ENCODE assay signal across 17 cellular contexts in genomic region chr3:55591893-55592292, GRCh38.
DNase-seq lines count a peak whose midpoint lies in the region; ATAC-seq, FAIRE-seq and TF ChIP-seq lines count a peak whose summit lies in the region.
"Had no signal": no experiment of that assay in that cellular context is flagged by ENCODE, and none has a peak within 500 bp of the region (broad histone marks: within the 10 kb centered on the region; RNA-seq: fewer than 3 reads in every experiment).

No MANE protein-coding gene starts in this region.

- no peaks in the 10 kb centered on the region for H4K20me1 ChIP-seq in PC-3 (ENCODE audit: low read length)

- no peaks in the 10 kb centered on the region for H3K79me2 ChIP-seq in PC-3 (ENCODE audit: low read length)

- peak; percentile 24 for DNase-seq in HT1080 (ENCODE audit: low read depth)
- DNase-seq in bronchial epithelial cell (ENCODE audit: low read depth) = peak; percentile 10
- DNase-seq in kidney glomerular epithelial cell (lab: John Stamatoyannopoulos, UW) = peak; percentile 4
- DNase-seq in posterior cingulate gyrus = peak in 6 of 10 donors; percentile 26 to 82 (median 56)
- DNase-seq in PC-3 = no peak
- DNase-seq: activated CD4-positive, CD25-positive, alpha-beta regulatory T cell treated with anti-CD3 and anti-CD28 coated beads, Interleukin-2, amount 50 U/mL, for 72 hours; activated effector memory CD4-positive, alpha-beta T cell treated with anti-CD3 and anti-CD28 coated beads, Interleukin-2, amount 50 U/mL, for 16 hours; gastrocnemius medialis; MV-4-11; NCI-H2029; T-helper 9 cell had no signal

- no peaks in the 10 kb centered on the region for H3K27me3 ChIP-seq in bronchial epithelial cell (ENCODE audit: control insufficient read depth, insufficient read depth, low read length)
- H3K27me3 ChIP-seq in PC-3 (ENCODE audit: low read length) = no peaks in the 10 kb centered on the region
- H3K27me3 ChIP-seq: gastrocnemius medialis, neural progenitor cell, SJSA1 had no signal

- H2AFZ ChIP-seq in PC-3 (ENCODE audit: low read length) = no peak overlapping the region
- H2AFZ ChIP-seq: neural progenitor cell had no signal

- H3K4me2 ChIP-seq in PC-3 (ENCODE audit: low read length) = no peak overlapping the region
- H3K4me2 ChIP-seq: neural progenitor cell had no signal

- no peaks in the 10 kb centered on the region for H3K9me2 ChIP-seq in PC-3 (replicated peaks; ENCODE audit: low read length)

- H3F3A ChIP-seq in PC-3 (ENCODE audit: low read length, unreplicated experiment) = no peaks in the 10 kb centered on the region

- BruUV-seq in PC-3 (replicated peaks; lab: Mats Ljungman, UMichigan) = no TSS peak

- FAIRE-seq in bronchial epithelial cell (lab: Jason Lieb, UNC) = no peak
- FAIRE-seq: colon had no signal

- H3K4me3 ChIP-seq in bronchial epithelial cell (ENCODE audit: low read depth, low read length) (no peak overlapping the region), PC-3 (ENCODE audit: low read length) (no peak overlapping the region)
- H3K4me3 ChIP-seq: gastrocnemius medialis, neural progenitor cell, SJSA1 had no signal

- peaks cover 13% of the 10 kb centered on the region for H3K4me1 ChIP-seq in PC-3 (ENCODE audit: insufficient read depth, low read length)
- H3K4me1 ChIP-seq: gastrocnemius medialis, SJSA1 had no signal

- POLR2A ChIA-PET in PC-3 (lab: Charles Lee; ENCODE audit: unreplicated experiment) = no interaction called here

- H3K27ac ChIP-seq in PC-3 (ENCODE audit: low read length) = no peak overlapping the region
- H3K27ac ChIP-seq: gastrocnemius medialis, neural progenitor cell, SJSA1 had no signal

- TF ChIP-seq CTCF in bronchial epithelial cell (IDR thresholded peaks at IDR 0.05; ENCODE audit: insufficient read depth, low read length, severe bottlenecking) (no peak), PC-3 (conservative IDR thresholded peaks at IDR 0.05; ENCODE audit: low read depth, low read length) (no peak)

- no peak overlapping the region for H3K9ac ChIP-seq in PC-3 (ENCODE audit: low read length)
- H3K9ac ChIP-seq: neural progenitor cell had no signal

- ATAC-seq in HG03442 (IDR thresholded peaks at IDR 0.05; ENCODE audit: unreplicated experiment) (no peak), GM18520 (IDR thresholded peaks at IDR 0.05; ENCODE audit: unreplicated experiment) (no peak), GM18870 (IDR thresholded peaks at IDR 0.05; ENCODE audit: unreplicated experiment) (no peak), PC-3 (no peak)
- ATAC-seq: gastrocnemius medialis had no signal

- CTCF ChIA-PET in PC-3 (lab: Charles Lee) = no interaction called here

- H3K36me3 ChIP-seq in bronchial epithelial cell (ENCODE audit: control insufficient read depth, insufficient read depth, low read length) = no peaks in the 10 kb centered on the region
- no peaks in the 10 kb centered on the region for H3K36me3 ChIP-seq in PC-3 (ENCODE audit: low read depth, low read length)
- H3K36me3 ChIP-seq: gastrocnemius medialis, neural progenitor cell, SJSA1 had no signal

- intact Hi-C loops in posterior cingulate gyrus (cut with DNase I) = no loop called here
- intact Hi-C loops in PC-3 (cut with micrococcal nuclease) = no loop called here

- no peaks in the 10 kb centered on the region for H3K9me3 ChIP-seq in PC-3 (ENCODE audit: low read length)
- H3K9me3 ChIP-seq: gastrocnemius medialis, SJSA1 had no signal
